31 cellular contexts compared by ENCODE assay signal in genomic region chr5:119873611-119874010, GRCh38.
"Had no signal": no experiment of that assay in that cellular context is flagged by ENCODE, and none has a peak within 500 bp of the region (broad histone marks: within the 10 kb centered on the region; RNA-seq: fewer than 3 reads in every experiment).

No MANE protein-coding gene starts in this region.

- H3K36me3 ChIP-seq: left lung, lower lobe of right lung, neural progenitor cell, neutrophil, ovary, prostate gland, stomach, thyroid gland, transverse colon, upper lobe of left lung, vagina had no signal

- ATAC-seq: left cardiac atrium; left lung; lower lobe of right lung; naive thymus-derived CD8-positive, alpha-beta T cell; right cardiac atrium; sciatic nerve; stimulated activated naive B cell treated with anti-CD40 and anti-IgM and Interleukin-4, amounts not matched to agents 10 μg/mL and 1 μg/mL and 100 μg/mL, for 72 hours; stimulated activated naive CD8-positive, alpha-beta T cell treated with anti-CD3 and anti-CD28 coated beads, Interleukin-15, Interleukin-2, amounts not matched to agents 100 U/mL and 50 U/mL, for 24 hours had no signal

- H3K27me3 ChIP-seq: left lung, neural progenitor cell, neutrophil, ovary, stomach, testis, thyroid gland, transverse colon, upper lobe of left lung, vagina had no signal

- H3K36me3 Mint-ChIP-seq: naive thymus-derived CD8-positive, alpha-beta T cell; neural progenitor cell; stimulated activated naive B cell treated with anti-CD40 and anti-IgM and Interleukin-4, amounts not matched to agents 10 μg/mL and 1 μg/mL and 100 μg/mL, for 72 hours had no signal

- H3K4me3 Mint-ChIP-seq: naive thymus-derived CD8-positive, alpha-beta T cell; nephron; neural progenitor cell; stimulated activated naive B cell treated with anti-CD40 and anti-IgM and Interleukin-4, amounts not matched to agents 10 μg/mL and 1 μg/mL and 100 μg/mL, for 72 hours had no signal

- H3K9me3 Mint-ChIP-seq: nephron, neural progenitor cell had no signal

- H3K4me2 ChIP-seq: neural progenitor cell had no signal

- H3K27ac Mint-ChIP-seq: naive thymus-derived CD8-positive, alpha-beta T cell; nephron; neural progenitor cell; stimulated activated naive B cell treated with anti-CD40 and anti-IgM and Interleukin-4, amounts not matched to agents 10 μg/mL and 1 μg/mL and 100 μg/mL, for 72 hours had no signal

- H2AFZ ChIP-seq: neural progenitor cell had no signal

- DNase-seq: hippocampal formation; kidney glomerular epithelial cell; left cardiac atrium; lower lobe of right lung; mammary epithelial cell; mesenchymal stem cell; naive thymus-derived CD8-positive, alpha-beta T cell; occipital lobe; ovary; posterior cingulate gyrus; retina; right cardiac atrium; stimulated activated CD4-positive, alpha-beta T cell treated with anti-CD3 and anti-CD28 coated beads, Interleukin-12 subunit alpha, Interleukin-12 subunit beta, amount 100 ng/mL, for 4 hours; stimulated activated CD4-positive, alpha-beta T cell treated with anti-CD3 and anti-CD28 coated beads, Interleukin-15, amount 100 ng/mL, for 24 hours; stimulated activated CD4-positive, alpha-beta T cell treated with anti-CD3 and anti-CD28 coated beads, Interleukin-2, amount 100 ng/mL, for 24 hours; stimulated activated CD4-positive, alpha-beta T cell treated with anti-CD3 and anti-CD28 coated beads, Interleukin-4, amount 100 ng/mL, for 1 hour; stimulated activated naive B cell treated with anti-CD40 and anti-IgM and Interleukin-4, amounts not matched to agents 10 μg/mL and 1 μg/mL and 100 μg/mL, for 72 hours; stimulated activated naive CD8-positive, alpha-beta T cell treated with anti-CD3 and anti-CD28 coated beads, Interleukin-15, Interleukin-2, amounts not matched to agents 100 U/mL and 50 U/mL, for 24 hours; stomach; testis; thyroid gland; transverse colon had no signal

- H3K4me1 Mint-ChIP-seq: naive thymus-derived CD8-positive, alpha-beta T cell; nephron; stimulated activated naive B cell treated with anti-CD40 and anti-IgM and Interleukin-4, amounts not matched to agents 10 μg/mL and 1 μg/mL and 100 μg/mL, for 72 hours had no signal

- H3K4me3 ChIP-seq: left lung, lower lobe of right lung, neural progenitor cell, ovary, prostate gland, skin epidermis, stomach, testis, thyroid gland, transverse colon, upper lobe of left lung, vagina had no signal

- H3K27me3 Mint-ChIP-seq: stimulated activated naive B cell treated with anti-CD40 and anti-IgM and Interleukin-4, amounts not matched to agents 10 μg/mL and 1 μg/mL and 100 μg/mL, for 72 hours had no signal

- H3K4me1 ChIP-seq: left lung, lower lobe of right lung, neural progenitor cell, prostate gland, stomach, testis, thyroid gland, upper lobe of left lung, vagina had no signal

- H3K9me3 ChIP-seq: left lung, lower lobe of right lung, neutrophil, ovary, prostate gland, stomach, testis, thyroid gland, transverse colon, upper lobe of left lung, vagina had no signal

- H3K9ac ChIP-seq: neural progenitor cell had no signal

- H3K27ac ChIP-seq: left lung, lower lobe of right lung, neural progenitor cell, neutrophil, ovary, prostate gland, skin epidermis, stomach, testis, thyroid gland, transverse colon, upper lobe of left lung, vagina had no signal
